1 cellular context compared by ENCODE assay signal in the genomic region with DNA sequence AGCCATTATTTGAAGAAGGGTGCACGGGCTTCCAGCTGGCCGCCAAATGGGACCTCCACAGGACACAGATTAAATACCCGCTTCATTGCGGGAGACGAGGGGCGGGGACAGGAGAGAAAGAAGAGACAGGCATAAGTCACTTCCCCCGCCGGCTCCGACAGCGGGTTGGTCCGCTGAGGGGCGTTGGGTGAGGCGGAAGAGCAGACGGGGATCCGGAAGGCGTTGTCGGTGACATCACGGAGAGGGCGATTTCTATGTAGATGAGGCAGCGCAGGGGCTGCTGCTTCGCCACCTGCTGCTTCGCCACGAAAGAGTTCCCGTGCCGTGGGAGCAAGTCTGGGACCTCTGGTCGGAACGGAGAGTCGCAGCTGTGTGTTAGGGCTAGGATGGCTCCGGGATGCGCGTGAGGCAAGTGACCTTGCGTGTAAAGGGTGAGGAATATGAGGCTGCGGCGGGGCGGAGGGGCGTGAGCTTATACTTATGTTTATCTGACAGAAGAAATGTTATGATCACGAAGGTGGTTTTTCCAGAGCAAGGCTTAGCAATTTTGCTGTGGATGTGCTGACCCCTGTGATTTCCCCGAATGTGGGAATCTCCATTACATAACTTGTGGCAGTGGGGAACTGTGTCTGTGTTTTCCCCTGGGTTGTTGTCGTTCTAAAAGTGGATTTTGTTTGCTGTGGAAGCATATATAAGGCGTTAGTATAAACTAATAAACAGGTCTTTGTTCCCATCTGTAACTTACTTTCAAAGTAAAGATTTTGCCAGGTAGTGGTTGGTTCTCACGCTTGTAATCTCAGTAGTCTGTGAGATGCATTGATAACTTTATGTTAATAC.
TF ChIP-seq lines count a peak whose summit lies in the region.

No MANE protein-coding gene starts in this region.

TF ChIP-seq in HEK293, 187 proteins besides CTCF, POLR2A, EP300 and RAD21 (continued from another document and continues in another):
- 0 out of 2 replicates have a peak, but pooled peaks have one; percentile 22 for TF ChIP-seq ZFP41 (tag by site-specific recombination; IDR thresholded peaks at IDR 0.05; ENCODE audit: borderline replicate concordance)
- TF ChIP-seq ZNF623 (tag by site-specific recombination; IDR thresholded peaks at IDR 0.05) = 0 out of 2 replicates have a peak, but pooled peaks have one; percentile 8
- peak; percentile 98 for TF ChIP-seq KLF8 (tag by site-specific recombination; IDR thresholded peaks at IDR 0.05)
- TF ChIP-seq, protein P1, sequence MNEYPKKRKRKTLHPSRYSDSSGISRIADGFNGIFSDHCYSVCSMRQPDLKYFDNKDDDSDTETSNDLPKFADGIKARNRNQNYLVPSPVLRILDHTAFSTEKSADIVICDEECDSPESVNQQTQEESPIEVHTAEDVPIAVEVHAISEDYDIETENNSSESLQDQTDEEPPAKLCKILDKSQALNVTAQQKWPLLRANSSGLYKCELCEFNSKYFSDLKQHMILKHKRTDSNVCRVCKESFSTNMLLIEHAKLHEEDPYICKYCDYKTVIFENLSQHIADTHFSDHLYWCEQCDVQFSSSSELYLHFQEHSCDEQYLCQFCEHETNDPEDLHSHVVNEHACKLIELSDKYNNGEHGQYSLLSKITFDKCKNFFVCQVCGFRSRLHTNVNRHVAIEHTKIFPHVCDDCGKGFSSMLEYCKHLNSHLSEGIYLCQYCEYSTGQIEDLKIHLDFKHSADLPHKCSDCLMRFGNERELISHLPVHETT (tag by site-specific recombination; IDR thresholded peaks at IDR 0.05) = 0 out of 2 replicates have a peak, but pooled peaks have one; percentile 36
- TF ChIP-seq ZNF341 (tag by site-specific recombination; IDR thresholded peaks at IDR 0.05; ENCODE audit: low read depth) = peak; percentile 95
- TF ChIP-seq BCL11B (tag by site-specific recombination; IDR thresholded peaks at IDR 0.05; ENCODE audit: low read depth) = 0 out of 2 replicates have a peak, but pooled peaks have one; percentile 46
- TF ChIP-seq, protein P2, sequence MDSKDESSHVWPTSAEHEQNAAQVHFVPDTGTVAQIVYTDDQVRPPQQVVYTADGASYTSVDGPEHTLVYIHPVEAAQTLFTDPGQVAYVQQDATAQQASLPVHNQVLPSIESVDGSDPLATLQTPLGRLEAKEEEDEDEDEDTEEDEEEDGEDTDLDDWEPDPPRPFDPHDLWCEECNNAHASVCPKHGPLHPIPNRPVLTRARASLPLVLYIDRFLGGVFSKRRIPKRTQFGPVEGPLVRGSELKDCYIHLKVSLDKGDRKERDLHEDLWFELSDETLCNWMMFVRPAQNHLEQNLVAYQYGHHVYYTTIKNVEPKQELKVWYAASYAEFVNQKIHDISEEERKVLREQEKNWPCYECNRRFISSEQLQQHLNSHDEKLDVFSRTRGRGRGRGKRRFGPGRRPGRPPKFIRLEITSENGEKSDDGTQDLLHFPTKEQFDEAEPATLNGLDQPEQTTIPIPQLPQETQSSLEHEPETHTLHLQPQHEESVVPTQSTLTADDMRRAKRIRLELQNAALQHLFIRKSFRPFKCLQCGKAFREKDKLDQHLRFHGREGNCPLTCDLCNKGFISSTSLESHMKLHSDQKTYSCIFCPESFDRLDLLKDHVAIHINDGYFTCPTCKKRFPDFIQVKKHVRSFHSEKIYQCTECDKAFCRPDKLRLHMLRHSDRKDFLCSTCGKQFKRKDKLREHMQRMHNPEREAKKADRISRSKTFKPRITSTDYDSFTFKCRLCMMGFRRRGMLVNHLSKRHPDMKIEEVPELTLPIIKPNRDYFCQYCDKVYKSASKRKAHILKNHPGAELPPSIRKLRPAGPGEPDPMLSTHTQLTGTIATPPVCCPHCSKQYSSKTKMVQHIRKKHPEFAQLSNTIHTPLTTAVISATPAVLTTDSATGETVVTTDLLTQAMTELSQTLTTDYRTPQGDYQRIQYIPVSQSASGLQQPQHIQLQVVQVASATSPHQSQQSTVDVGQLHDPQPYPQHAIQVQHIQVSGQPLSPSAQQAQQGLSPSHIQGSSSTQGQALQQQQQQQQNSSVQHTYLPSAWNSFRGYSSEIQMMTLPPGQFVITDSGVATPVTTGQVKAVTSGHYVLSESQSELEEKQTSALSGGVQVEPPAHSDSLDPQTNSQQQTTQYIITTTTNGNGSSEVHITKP (tag by site-specific recombination; IDR thresholded peaks at IDR 0.05) = peak; percentile 82
- TF ChIP-seq ZNF768 (tag by site-specific recombination; IDR thresholded peaks at IDR 0.05) = 0 out of 2 replicates have a peak, but pooled peaks have one; percentile 15
- TF ChIP-seq SP2 (tag by site-specific recombination; IDR thresholded peaks at IDR 0.05) = peak; percentile 91
- peak; percentile 80 for TF ChIP-seq KLF9 (tag by site-specific recombination; IDR thresholded peaks at IDR 0.05; ENCODE audit: low read depth)
- TF ChIP-seq SP3 (tag by site-specific recombination; IDR thresholded peaks at IDR 0.05) = peak; percentile 74
- TF ChIP-seq, protein P3, sequence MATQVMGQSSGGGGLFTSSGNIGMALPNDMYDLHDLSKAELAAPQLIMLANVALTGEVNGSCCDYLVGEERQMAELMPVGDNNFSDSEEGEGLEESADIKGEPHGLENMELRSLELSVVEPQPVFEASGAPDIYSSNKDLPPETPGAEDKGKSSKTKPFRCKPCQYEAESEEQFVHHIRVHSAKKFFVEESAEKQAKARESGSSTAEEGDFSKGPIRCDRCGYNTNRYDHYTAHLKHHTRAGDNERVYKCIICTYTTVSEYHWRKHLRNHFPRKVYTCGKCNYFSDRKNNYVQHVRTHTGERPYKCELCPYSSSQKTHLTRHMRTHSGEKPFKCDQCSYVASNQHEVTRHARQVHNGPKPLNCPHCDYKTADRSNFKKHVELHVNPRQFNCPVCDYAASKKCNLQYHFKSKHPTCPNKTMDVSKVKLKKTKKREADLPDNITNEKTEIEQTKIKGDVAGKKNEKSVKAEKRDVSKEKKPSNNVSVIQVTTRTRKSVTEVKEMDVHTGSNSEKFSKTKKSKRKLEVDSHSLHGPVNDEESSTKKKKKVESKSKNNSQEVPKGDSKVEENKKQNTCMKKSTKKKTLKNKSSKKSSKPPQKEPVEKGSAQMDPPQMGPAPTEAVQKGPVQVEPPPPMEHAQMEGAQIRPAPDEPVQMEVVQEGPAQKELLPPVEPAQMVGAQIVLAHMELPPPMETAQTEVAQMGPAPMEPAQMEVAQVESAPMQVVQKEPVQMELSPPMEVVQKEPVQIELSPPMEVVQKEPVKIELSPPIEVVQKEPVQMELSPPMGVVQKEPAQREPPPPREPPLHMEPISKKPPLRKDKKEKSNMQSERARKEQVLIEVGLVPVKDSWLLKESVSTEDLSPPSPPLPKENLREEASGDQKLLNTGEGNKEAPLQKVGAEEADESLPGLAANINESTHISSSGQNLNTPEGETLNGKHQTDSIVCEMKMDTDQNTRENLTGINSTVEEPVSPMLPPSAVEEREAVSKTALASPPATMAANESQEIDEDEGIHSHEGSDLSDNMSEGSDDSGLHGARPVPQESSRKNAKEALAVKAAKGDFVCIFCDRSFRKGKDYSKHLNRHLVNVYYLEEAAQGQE (tag by site-specific recombination; IDR thresholded peaks at IDR 0.05) = peak; percentile 48
- TF ChIP-seq ZNF324 (tag by site-specific recombination; IDR thresholded peaks at IDR 0.05) = 0 out of 2 replicates have a peak, but pooled peaks have one; percentile 58
- TF ChIP-seq, protein P4, sequence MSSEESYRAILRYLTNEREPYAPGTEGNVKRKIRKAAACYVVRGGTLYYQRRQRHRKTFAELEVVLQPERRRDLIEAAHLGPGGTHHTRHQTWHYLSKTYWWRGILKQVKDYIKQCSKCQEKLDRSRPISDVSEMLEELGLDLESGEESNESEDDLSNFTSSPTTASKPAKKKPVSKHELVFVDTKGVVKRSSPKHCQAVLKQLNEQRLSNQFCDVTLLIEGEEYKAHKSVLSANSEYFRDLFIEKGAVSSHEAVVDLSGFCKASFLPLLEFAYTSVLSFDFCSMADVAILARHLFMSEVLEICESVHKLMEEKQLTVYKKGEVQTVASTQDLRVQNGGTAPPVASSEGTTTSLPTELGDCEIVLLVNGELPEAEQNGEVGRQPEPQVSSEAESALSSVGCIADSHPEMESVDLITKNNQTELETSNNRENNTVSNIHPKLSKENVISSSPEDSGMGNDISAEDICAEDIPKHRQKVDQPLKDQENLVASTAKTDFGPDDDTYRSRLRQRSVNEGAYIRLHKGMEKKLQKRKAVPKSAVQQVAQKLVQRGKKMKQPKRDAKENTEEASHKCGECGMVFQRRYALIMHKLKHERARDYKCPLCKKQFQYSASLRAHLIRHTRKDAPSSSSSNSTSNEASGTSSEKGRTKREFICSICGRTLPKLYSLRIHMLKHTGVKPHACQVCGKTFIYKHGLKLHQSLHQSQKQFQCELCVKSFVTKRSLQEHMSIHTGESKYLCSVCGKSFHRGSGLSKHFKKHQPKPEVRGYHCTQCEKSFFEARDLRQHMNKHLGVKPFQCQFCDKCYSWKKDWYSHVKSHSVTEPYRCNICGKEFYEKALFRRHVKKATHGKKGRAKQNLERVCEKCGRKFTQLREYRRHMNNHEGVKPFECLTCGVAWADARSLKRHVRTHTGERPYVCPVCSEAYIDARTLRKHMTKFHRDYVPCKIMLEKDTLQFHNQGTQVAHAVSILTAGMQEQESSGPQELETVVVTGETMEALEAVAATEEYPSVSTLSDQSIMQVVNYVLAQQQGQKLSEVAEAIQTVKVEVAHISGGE (tag by site-specific recombination; conservative IDR thresholded peaks at IDR 0.05; ENCODE audit: low read depth) = peak; percentile 77
- TF ChIP-seq ZNF366 (tag by site-specific recombination; conservative IDR thresholded peaks at IDR 0.05) = peak; percentile 67; the same call in 1 of the 2 replicates
- TF ChIP-seq ZNF660 (tag by site-specific recombination; IDR thresholded peaks at IDR 0.05) = peak; percentile 72; the same call in 1 of the 2 replicates
- peak; percentile 65 for TF ChIP-seq ZNF394 (tag by site-specific recombination; IDR thresholded peaks at IDR 0.05; ENCODE audit: borderline replicate concordance)
- TF ChIP-seq ZNF600 (tag by site-specific recombination; IDR thresholded peaks at IDR 0.05) = peak; percentile 75; the same call in 1 of the 2 replicates
- TF ChIP-seq GLI4 (tag by site-specific recombination; IDR thresholded peaks at IDR 0.05) = peak; percentile 79
- TF ChIP-seq, protein P5, sequence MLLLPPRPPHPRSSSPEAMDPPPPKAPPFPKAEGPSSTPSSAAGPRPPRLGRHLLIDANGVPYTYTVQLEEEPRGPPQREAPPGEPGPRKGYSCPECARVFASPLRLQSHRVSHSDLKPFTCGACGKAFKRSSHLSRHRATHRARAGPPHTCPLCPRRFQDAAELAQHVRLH (tag by site-specific recombination; IDR thresholded peaks at IDR 0.05) = 0 out of 2 replicates have a peak, but pooled peaks have one; percentile 44
- peak; percentile 83 for TF ChIP-seq SP7 (tag by site-specific recombination; IDR thresholded peaks at IDR 0.05)
- TF ChIP-seq ZNF140 (tag by site-specific recombination; IDR thresholded peaks at IDR 0.05) = peak; percentile 31; the same call in 1 of the 2 replicates
- peak; percentile 84 for TF ChIP-seq ZIC2 (tag by site-specific recombination; IDR thresholded peaks at IDR 0.05)
- TF ChIP-seq, protein P6, sequence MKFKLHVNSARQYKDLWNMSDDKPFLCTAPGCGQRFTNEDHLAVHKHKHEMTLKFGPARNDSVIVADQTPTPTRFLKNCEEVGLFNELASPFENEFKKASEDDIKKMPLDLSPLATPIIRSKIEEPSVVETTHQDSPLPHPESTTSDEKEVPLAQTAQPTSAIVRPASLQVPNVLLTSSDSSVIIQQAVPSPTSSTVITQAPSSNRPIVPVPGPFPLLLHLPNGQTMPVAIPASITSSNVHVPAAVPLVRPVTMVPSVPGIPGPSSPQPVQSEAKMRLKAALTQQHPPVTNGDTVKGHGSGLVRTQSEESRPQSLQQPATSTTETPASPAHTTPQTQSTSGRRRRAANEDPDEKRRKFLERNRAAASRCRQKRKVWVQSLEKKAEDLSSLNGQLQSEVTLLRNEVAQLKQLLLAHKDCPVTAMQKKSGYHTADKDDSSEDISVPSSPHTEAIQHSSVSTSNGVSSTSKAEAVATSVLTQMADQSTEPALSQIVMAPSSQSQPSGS (tag by site-specific recombination; IDR thresholded peaks at IDR 0.05; ENCODE audit: low read depth) = peak; percentile 87
- TF ChIP-seq, protein P7, sequence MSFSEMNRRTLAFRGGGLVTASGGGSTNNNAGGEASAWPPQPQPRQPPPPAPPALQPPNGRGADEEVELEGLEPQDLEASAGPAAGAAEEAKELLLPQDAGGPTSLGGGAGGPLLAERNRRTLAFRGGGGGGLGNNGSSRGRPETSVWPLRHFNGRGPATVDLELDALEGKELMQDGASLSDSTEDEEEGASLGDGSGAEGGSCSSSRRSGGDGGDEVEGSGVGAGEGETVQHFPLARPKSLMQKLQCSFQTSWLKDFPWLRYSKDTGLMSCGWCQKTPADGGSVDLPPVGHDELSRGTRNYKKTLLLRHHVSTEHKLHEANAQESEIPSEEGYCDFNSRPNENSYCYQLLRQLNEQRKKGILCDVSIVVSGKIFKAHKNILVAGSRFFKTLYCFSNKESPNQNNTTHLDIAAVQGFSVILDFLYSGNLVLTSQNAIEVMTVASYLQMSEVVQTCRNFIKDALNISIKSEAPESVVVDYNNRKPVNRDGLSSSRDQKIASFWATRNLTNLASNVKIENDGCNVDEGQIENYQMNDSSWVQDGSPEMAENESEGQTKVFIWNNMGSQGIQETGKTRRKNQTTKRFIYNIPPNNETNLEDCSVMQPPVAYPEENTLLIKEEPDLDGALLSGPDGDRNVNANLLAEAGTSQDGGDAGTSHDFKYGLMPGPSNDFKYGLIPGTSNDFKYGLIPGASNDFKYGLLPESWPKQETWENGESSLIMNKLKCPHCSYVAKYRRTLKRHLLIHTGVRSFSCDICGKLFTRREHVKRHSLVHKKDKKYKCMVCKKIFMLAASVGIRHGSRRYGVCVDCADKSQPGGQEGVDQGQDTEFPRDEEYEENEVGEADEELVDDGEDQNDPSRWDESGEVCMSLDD (tag by site-specific recombination; IDR thresholded peaks at IDR 0.05) = peak; percentile 77; the same call in 1 of the 2 replicates
- TF ChIP-seq KLF1 (tag by site-specific recombination; IDR thresholded peaks at IDR 0.05) = peak; percentile 85
- TF ChIP-seq ZFP69B (tag by site-specific recombination; IDR thresholded peaks at IDR 0.05) = peak; percentile 30; the same call in 1 of the 2 replicates
- TF ChIP-seq ZNF629 (tag by site-specific recombination; IDR thresholded peaks at IDR 0.05) = peak; percentile 100
- TF ChIP-seq YY1 (tag by site-specific recombination; IDR thresholded peaks at IDR 0.05) = peak; percentile 66; the same call in 1 of the 2 replicates
- peak; percentile 82 for TF ChIP-seq ZNF2 (tag by site-specific recombination; IDR thresholded peaks at IDR 0.05)
- TF ChIP-seq ZNF391 (tag by site-specific recombination; IDR thresholded peaks at IDR 0.05; ENCODE audit: borderline replicate concordance, low read depth) = peak; percentile 52; the same call in 1 of the 2 replicates
- TF ChIP-seq, protein P8, sequence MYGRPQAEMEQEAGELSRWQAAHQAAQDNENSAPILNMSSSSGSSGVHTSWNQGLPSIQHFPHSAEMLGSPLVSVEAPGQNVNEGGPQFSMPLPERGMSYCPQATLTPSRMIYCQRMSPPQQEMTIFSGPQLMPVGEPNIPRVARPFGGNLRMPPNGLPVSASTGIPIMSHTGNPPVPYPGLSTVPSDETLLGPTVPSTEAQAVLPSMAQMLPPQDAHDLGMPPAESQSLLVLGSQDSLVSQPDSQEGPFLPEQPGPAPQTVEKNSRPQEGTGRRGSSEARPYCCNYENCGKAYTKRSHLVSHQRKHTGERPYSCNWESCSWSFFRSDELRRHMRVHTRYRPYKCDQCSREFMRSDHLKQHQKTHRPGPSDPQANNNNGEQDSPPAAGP (tag by site-specific recombination; IDR thresholded peaks at IDR 0.05) = peak; percentile 77
- TF ChIP-seq ZBTB20 (tag by site-specific recombination; IDR thresholded peaks at IDR 0.05) = peak; percentile 32; the same call in 1 of the 2 replicates
